Comparison of ENCODE assay signal across 1 cellular context in genomic region chr19:57642396-57643046, GRCh38.
TF ChIP-seq lines count a peak whose summit lies in the region.

No MANE protein-coding gene starts in this region.

TF ChIP-seq in WTC11, 78 proteins besides CTCF, POLR2A, EP300 and RAD21 (continued from another document):
- no peak for TF ChIP-seq TEAD1 (CRISPR knock-in tag; IDR thresholded peaks at IDR 0.05)
- TF ChIP-seq MXD4 (CRISPR knock-in tag; IDR thresholded peaks at IDR 0.05; ENCODE audit: borderline replicate concordance): no peak
- no peak for TF ChIP-seq ATF1 (CRISPR knock-in tag; IDR thresholded peaks at IDR 0.05)
- no peak for TF ChIP-seq USF1 (CRISPR knock-in tag; IDR thresholded peaks at IDR 0.05)
TF ChIP-seq in WTC11: peak in this region for 0.
